ENCODE assay signal across 1 cellular context in genomic region chr4:136277741-136278140, GRCh38.
TF ChIP-seq lines count a peak whose summit lies in the region.

No MANE protein-coding gene starts in this region.

TF ChIP-seq in H1, 55 proteins besides CTCF, POLR2A, EP300 and RAD21:
- TF ChIP-seq FOSL1 (IDR thresholded peaks at IDR 0.05; ENCODE audit: insufficient read depth, low read depth, low read length), result no peak
- no peak for TF ChIP-seq BACH1 (IDR thresholded peaks at IDR 0.05; ENCODE audit: low read length)
- TF ChIP-seq MAFK (IDR thresholded peaks at IDR 0.05; ENCODE audit: low read depth, low read length), result no peak
- no peak for TF ChIP-seq RNF2 (IDR thresholded peaks at IDR 0.05; ENCODE audit: borderline replicate concordance, low read depth, low read length, missing control alignments, poor library complexity, severe bottlenecking)
- TF ChIP-seq CHD1 (IDR thresholded peaks at IDR 0.05; ENCODE audit: low read depth, low read length), result no peak
- no peak for TF ChIP-seq POU5F1 (IDR thresholded peaks at IDR 0.05; ENCODE audit: low read depth, low read length)
- TF ChIP-seq KDM4A (IDR thresholded peaks at IDR 0.05; ENCODE audit: low read depth, low read length, severe bottlenecking), result no peak
- TF ChIP-seq CEBPB (IDR thresholded peaks at IDR 0.05; ENCODE audit: low read depth, low read length), result no peak
- TF ChIP-seq PHF8 (conservative IDR thresholded peaks at IDR 0.05; ENCODE audit: low read depth, low read length), result no peak
- TF ChIP-seq CREB1 (IDR thresholded peaks at IDR 0.05), result no peak
- TF ChIP-seq SIRT6 (IDR thresholded peaks at IDR 0.05; ENCODE audit: low read length), result no peak
- TF ChIP-seq TAF7 (optimal IDR thresholded peaks at IDR 0.05; ENCODE audit: borderline replicate concordance, low read depth, low read length), result no peak
- TF ChIP-seq SRF (IDR thresholded peaks at IDR 0.05; ENCODE audit: low read depth, low read length), result no peak
- no peak for TF ChIP-seq BRCA1 (IDR thresholded peaks at IDR 0.05; ENCODE audit: low read depth, low read length)
- TF ChIP-seq TCF12 (IDR thresholded peaks at IDR 0.05; ENCODE audit: low read depth, low read length), result no peak
- no peak for TF ChIP-seq SP1 (IDR thresholded peaks at IDR 0.05; ENCODE audit: low read depth, low read length)
- TF ChIP-seq BCL11A (IDR thresholded peaks at IDR 0.05; ENCODE audit: low read depth in 2 of 2, low read length in 2 of 2), result no peak
